1 cellular context compared by ENCODE assay signal in the genomic region with DNA sequence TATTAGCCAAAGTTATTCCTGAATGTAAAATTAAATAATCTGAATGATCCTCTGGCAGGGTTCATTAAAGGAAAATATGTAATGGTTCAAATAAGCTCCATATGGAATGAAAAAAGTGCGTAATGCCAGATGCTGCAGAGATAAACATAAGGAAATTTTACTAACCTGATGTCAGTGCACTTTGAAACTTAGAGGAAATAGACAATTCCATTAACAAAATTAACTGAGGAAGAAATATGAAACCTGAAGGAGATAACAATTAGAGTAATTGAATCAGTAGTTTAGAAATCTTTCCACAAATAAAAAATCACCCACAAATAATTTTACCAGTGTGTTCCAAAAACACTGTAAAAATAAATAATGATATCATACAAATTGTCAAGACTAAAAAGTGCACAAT.
TF ChIP-seq lines count a peak whose summit lies in the region.

No MANE protein-coding gene starts in this region.

TF ChIP-seq in SK-N-SH treated with all-trans-retinoic acid at 6 μM for 48 hours, 23 proteins besides CTCF, POLR2A, EP300 and RAD21 (continued from another document):
- TF ChIP-seq, protein P1, sequence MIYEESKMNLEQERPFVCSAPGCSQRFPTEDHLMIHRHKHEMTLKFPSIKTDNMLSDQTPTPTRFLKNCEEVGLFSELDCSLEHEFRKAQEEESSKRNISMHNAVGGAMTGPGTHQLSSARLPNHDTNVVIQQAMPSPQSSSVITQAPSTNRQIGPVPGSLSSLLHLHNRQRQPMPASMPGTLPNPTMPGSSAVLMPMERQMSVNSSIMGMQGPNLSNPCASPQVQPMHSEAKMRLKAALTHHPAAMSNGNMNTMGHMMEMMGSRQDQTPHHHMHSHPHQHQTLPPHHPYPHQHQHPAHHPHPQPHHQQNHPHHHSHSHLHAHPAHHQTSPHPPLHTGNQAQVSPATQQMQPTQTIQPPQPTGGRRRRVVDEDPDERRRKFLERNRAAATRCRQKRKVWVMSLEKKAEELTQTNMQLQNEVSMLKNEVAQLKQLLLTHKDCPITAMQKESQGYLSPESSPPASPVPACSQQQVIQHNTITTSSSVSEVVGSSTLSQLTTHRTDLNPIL (CRISPR knock-in tag; IDR thresholded peaks at IDR 0.05; ENCODE audit: low read depth), result no peak
- TF ChIP-seq ISL1 (CRISPR knock-in tag; IDR thresholded peaks at IDR 0.05) (peak; percentile 70), TCF4 (CRISPR knock-in tag; IDR thresholded peaks at IDR 0.05; ENCODE audit: borderline replicate concordance) (no peak), GLIS3 (CRISPR knock-in tag; IDR thresholded peaks at IDR 0.05) (no peak), PPARA (CRISPR knock-in tag; IDR thresholded peaks at IDR 0.05; ENCODE audit: borderline replicate concordance) (no peak)
